ENCODE assay signal across 8 cellular contexts in genomic region chr11:61187505-61188130, GRCh38. TPM values are rescaled to one million over a fixed set of nuclear protein-coding genes. Genes with fewer than 3 reads are reported as not detected.
DNase-seq lines count a peak whose midpoint lies in the region; ATAC-seq and TF ChIP-seq lines count a peak whose summit lies in the region.

No MANE protein-coding gene starts in this region.

- no peak overlapping the region for H3K4me3 ChIP-seq in GM12875 (ENCODE audit: low read depth, low read length)

- DNase-seq in NCI-H128 (lab: John Stamatoyannopoulos, UW; ENCODE audit: unreplicated experiment) (peak; percentile 69), SKM-1 (lab: John Stamatoyannopoulos, UW; ENCODE audit: unreplicated experiment) (peak; percentile 18), Right ventricle myocardium superior (peak; percentile 83), posterior vena cava (ENCODE audit: low spot score) (peak; percentile 85), ureter (ENCODE audit: low spot score) (peak; percentile 68)
- peak; percentile 65 to 86 for DNase-seq in activated naive CD4-positive, alpha-beta T cell treated with anti-CD3 and anti-CD28 coated beads, Interleukin-2, amount 50 U/mL, for 72 hours (ENCODE audit: low spot score in 2 of 2)

- intact Hi-C loops in Right ventricle myocardium superior (cut with DNase I): loop anchor here (5.0 kb wide), 1 partner anchor 355 kb away; no protein-coding TSS in a partner anchor
- intact Hi-C loops in posterior vena cava (cut with DNase I): loop anchor here in 1 of 2 donors (5.0 kb wide), 1 partner anchor 60 kb away; no protein-coding TSS in a partner anchor

- TF ChIP-seq CTCF in GM12875 (IDR thresholded peaks at IDR 0.05; ENCODE audit: borderline replicate concordance, insufficient read depth, low read depth, low read length): peak; percentile 89

- peak overlapping the region in 1 of 2 donors; percentile 40 for H3K27ac Mint-ChIP-seq in activated naive CD4-positive, alpha-beta T cell treated with anti-CD3 and anti-CD28 coated beads, Interleukin-2, amount 50 U/mL, for 72 hours

- ATAC-seq in activated naive CD4-positive, alpha-beta T cell treated with anti-CD3 and anti-CD28 coated beads, Interleukin-2, amount 50 U/mL, for 72 hours: peak; percentile 80 to 82
- ATAC-seq in Right ventricle myocardium superior (ENCODE audit: poor library complexity): peak; percentile 80
- no peak for ATAC-seq in HG03175 (IDR thresholded peaks at IDR 0.05; ENCODE audit: unreplicated experiment)

- no peaks in the 10 kb centered on the region for H3K36me3 Mint-ChIP-seq in activated naive CD4-positive, alpha-beta T cell treated with anti-CD3 and anti-CD28 coated beads, Interleukin-2, amount 50 U/mL, for 72 hours

- no peaks in the 10 kb centered on the region for H3K9me3 Mint-ChIP-seq in activated naive CD4-positive, alpha-beta T cell treated with anti-CD3 and anti-CD28 coated beads, Interleukin-2, amount 50 U/mL, for 72 hours

RNA-seq across cellular contexts. Expression of gene PGA3, which starts 15.7 kb away (rescaled TPM):
- total RNA-seq in activated naive CD4-positive, alpha-beta T cell treated with anti-CD3 and anti-CD28 coated beads, Interleukin-2, amount 50 U/mL, for 72 hours: not detected
- total RNA-seq in Right ventricle myocardium superior (not detected), posterior vena cava (1 to 10 TPM in 1 of 2 donors, under 1 TPM in 1; 0.79 to 1.1 TPM), ureter (not detected)

RNA-seq across cellular contexts. Expression of gene VPS37C, which starts 26.4 kb away (rescaled TPM):
- total RNA-seq in activated naive CD4-positive, alpha-beta T cell treated with anti-CD3 and anti-CD28 coated beads, Interleukin-2, amount 50 U/mL, for 72 hours: 10 to 100 TPM; 10.2 to 10.9 TPM
- total RNA-seq in Right ventricle myocardium superior (14.3 TPM), posterior vena cava (10 to 100 TPM; 21.6 to 31.2 TPM), ureter (30.8 TPM)

RNA-seq across cellular contexts. Expression of gene PGA4, which starts 34.5 kb away (rescaled TPM):
- total RNA-seq in activated naive CD4-positive, alpha-beta T cell treated with anti-CD3 and anti-CD28 coated beads, Interleukin-2, amount 50 U/mL, for 72 hours: not detected
- 0.83 TPM for total RNA-seq in Right ventricle myocardium superior
- 1 to 10 TPM; 1.1 to 3.7 TPM for total RNA-seq in posterior vena cava
- not detected for total RNA-seq in ureter

RNA-seq across cellular contexts. Expression of gene PGA5, which starts 53.4 kb away (rescaled TPM):
- not detected for total RNA-seq in activated naive CD4-positive, alpha-beta T cell treated with anti-CD3 and anti-CD28 coated beads, Interleukin-2, amount 50 U/mL, for 72 hours
- total RNA-seq in Right ventricle myocardium superior: not detected
- under 1 TPM; 0.42 to 0.71 TPM for total RNA-seq in posterior vena cava
- not detected for total RNA-seq in ureter

Comparison
In these comparisons a context has a peak if more than half of its experiments do, and no peak if none do; other contexts are left out.
1. DNase-seq: peak in every context shown above with its lines; median percentile 85 in posterior vena cava; 83 in Right ventricle myocardium superior; 76 in activated naive CD4-positive, alpha-beta T cell treated with anti-CD3 and anti-CD28 coated beads, Interleukin-2, amount 50 U/mL, for 72 hours; 69 in NCI-H128; 68 in ureter; 18 in SKM-1.